In the genomic region with DNA sequence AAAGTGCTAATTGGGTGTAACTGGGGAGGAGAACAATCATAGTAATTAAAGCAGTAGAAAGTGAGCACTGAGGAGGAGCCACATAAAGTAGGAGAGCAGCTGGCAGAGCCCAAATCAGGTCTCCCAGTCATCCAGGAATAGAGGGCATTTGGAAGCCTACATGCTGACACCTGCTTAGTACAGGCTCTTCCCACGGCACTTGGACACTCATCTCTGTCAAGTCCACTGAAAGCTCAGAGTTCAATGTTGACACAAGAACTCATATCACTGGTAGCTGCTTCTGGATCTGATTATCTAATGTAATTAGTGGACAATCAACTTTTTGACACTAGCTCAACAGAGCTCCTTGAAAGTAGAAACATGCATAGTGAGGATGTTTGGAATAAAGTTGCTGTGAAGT, we compare ENCODE assay signal across 31 cellular contexts.
"Had no signal": no experiment of that assay in that cellular context is flagged by ENCODE, and none has a peak within 500 bp of the region (broad histone marks: within the 10 kb centered on the region; RNA-seq: fewer than 3 reads in every experiment).

No MANE protein-coding gene starts in this region.

- ATAC-seq: activated CD8-positive, alpha-beta memory T cell treated with anti-CD3 and anti-CD28 coated beads, Interleukin-2, amount 10 ng/mL, durations not matched to agents 7 days and 5 days; PC-3 had no signal

- DNase-seq: activated CD4-positive, alpha-beta memory T cell treated with anti-CD3 and anti-CD28 coated beads, Interleukin-2, amount 10 ng/mL, durations not matched to agents 7 days and 5 days; activated CD4-positive, alpha-beta T cell treated with anti-CD3 and anti-CD28 coated beads for 1 hour; activated CD4-positive, alpha-beta T cell treated with anti-CD3 and anti-CD28 coated beads for 48 hours; activated CD4-positive, CD25-positive, alpha-beta regulatory T cell; activated CD8-positive, alpha-beta memory T cell treated with anti-CD3 and anti-CD28 coated beads for 24 hours; activated CD8-positive, alpha-beta memory T cell treated with anti-CD3 and anti-CD28 coated beads, Interleukin-2, amount 10 ng/mL, durations not matched to agents 7 days and 5 days; activated CD8-positive, alpha-beta memory T cell treated with anti-CD3 and anti-CD28 coated beads, Interleukin-2, amount 50 U/mL, for 48 hours; activated effector memory CD4-positive, alpha-beta T cell treated with Interleukin-2 at 50 U/mL for 16 hours; activated naive CD4-positive, alpha-beta T cell; activated naive CD4-positive, alpha-beta T cell treated with anti-CD3 and anti-CD28 coated beads, Interleukin-2, amount 50 U/mL, for 16 hours; activated naive CD8-positive, alpha-beta T cell treated with anti-CD3 and anti-CD28 coated beads for 36 hours; activated T-cell treated with anti-CD3 and anti-CD28 coated beads, Interleukin-2, amount 50 U/mL, for 48 hours; amniotic stem cell; aorta; colonic mucosa; NCI-H1105 treated with DMSO at 0.1 percent for 48 hours; NCI-H1436; NCI-H1694; NCI-H1930; NCI-H2107; NCI-H2171; NCI-H2227 treated with DMSO at 0.1 percent for 48 hours; NCI-H446 treated with DMSO at 0.1 percent for 48 hours; NCI-H526; NCI-H82; NK-92 treated with Interleukin-12 subunit alpha and Interleukin-12 subunit beta, amount 100 ng/mL, for 24 hours; PC-3; Peyer's patch; RPMI8226; T1000; WERI-Rb-1 had no signal
